1 cellular context compared by ENCODE assay signal in the genomic region with DNA sequence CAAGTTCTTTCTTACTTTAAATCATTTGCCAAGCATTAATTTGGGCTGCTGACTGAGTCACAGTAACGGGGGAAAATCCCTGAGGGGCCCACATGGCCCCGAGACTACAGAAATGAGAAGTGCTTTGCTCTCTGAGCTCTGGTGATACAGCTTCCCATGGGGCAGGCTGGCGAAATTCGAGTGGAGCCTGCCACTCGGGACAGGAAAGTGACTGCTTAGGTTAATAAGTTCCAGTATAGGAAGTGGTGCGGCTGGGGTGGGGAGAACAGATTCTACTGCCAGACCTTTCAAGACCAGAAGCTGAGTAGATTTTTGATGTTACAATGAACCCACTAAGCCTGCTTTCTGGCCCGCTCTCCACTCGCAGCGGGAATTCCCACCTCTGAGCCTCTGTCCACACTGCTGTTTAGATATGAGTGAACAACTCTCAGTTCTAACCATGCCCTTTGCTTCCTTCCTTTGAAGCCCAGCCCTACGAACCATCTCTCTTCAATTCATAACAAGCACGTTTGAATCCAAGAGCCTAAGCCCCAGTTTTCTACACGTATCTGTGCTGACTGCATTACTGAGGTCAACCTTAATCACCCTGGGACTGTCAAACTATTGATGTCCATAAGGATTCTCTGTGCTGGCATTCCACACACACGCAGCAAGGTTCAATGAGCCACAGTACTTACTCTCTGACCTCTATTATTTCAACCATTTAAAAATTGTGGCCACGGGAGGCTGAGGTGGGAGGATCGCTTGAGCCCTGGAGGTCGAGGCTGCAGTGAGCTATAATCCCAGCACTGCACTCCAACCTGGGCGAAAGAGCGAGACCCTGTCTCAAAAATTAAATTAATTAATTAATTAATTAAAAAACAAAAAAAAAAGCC.
TF ChIP-seq lines count a peak whose summit lies in the region.

No MANE protein-coding gene starts in this region.

TF ChIP-seq in SK-N-SH, 30 proteins besides CTCF, POLR2A, EP300 and RAD21 (continued from another document):
- TF ChIP-seq, protein P1, sequence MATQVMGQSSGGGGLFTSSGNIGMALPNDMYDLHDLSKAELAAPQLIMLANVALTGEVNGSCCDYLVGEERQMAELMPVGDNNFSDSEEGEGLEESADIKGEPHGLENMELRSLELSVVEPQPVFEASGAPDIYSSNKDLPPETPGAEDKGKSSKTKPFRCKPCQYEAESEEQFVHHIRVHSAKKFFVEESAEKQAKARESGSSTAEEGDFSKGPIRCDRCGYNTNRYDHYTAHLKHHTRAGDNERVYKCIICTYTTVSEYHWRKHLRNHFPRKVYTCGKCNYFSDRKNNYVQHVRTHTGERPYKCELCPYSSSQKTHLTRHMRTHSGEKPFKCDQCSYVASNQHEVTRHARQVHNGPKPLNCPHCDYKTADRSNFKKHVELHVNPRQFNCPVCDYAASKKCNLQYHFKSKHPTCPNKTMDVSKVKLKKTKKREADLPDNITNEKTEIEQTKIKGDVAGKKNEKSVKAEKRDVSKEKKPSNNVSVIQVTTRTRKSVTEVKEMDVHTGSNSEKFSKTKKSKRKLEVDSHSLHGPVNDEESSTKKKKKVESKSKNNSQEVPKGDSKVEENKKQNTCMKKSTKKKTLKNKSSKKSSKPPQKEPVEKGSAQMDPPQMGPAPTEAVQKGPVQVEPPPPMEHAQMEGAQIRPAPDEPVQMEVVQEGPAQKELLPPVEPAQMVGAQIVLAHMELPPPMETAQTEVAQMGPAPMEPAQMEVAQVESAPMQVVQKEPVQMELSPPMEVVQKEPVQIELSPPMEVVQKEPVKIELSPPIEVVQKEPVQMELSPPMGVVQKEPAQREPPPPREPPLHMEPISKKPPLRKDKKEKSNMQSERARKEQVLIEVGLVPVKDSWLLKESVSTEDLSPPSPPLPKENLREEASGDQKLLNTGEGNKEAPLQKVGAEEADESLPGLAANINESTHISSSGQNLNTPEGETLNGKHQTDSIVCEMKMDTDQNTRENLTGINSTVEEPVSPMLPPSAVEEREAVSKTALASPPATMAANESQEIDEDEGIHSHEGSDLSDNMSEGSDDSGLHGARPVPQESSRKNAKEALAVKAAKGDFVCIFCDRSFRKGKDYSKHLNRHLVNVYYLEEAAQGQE (IDR thresholded peaks at IDR 0.05; ENCODE audit: low read depth, low read length) = no peak
- TF ChIP-seq GATA2 (CRISPR knock-in tag; IDR thresholded peaks at IDR 0.05) (no peak), FOXM1 (IDR thresholded peaks at IDR 0.05; ENCODE audit: low read depth) (no peak), SMC3 (IDR thresholded peaks at IDR 0.05; ENCODE audit: low read depth, low read length) (no peak), MXI1 (IDR thresholded peaks at IDR 0.05; ENCODE audit: low read depth, low read length) (no peak)
- TF ChIP-seq, protein P2, sequence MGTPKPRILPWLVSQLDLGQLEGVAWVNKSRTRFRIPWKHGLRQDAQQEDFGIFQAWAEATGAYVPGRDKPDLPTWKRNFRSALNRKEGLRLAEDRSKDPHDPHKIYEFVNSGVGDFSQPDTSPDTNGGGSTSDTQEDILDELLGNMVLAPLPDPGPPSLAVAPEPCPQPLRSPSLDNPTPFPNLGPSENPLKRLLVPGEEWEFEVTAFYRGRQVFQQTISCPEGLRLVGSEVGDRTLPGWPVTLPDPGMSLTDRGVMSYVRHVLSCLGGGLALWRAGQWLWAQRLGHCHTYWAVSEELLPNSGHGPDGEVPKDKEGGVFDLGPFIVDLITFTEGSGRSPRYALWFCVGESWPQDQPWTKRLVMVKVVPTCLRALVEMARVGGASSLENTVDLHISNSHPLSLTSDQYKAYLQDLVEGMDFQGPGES (IDR thresholded peaks at IDR 0.05; ENCODE audit: low read depth, low read length) = no peak
TF ChIP-seq in SK-N-SH: peak in this region for 0.
